Comparison of ENCODE assay signal across 25 cellular contexts in the genomic region with DNA sequence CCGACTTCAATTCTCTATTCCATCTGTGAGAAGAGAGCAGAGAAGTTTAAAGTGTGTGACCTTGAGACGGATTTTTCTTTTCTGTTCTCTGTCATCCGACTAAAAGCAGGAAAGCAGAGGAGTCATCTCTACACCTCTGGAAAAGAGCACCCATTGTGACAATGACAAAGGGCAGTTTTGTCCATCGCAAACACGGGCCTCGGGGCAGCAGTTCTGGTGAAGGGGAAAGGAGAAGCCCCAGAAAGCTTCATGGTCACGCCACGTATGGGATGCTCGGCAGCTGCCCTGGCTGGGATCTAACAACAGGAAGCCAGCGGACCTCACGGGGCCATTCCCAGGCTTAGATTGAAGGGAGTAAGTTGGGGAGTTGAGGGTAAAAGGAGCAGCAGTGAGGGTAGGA.
"Had no signal": no experiment of that assay in that cellular context is flagged by ENCODE, and none has a peak within 500 bp of the region (broad histone marks: within the 10 kb centered on the region; RNA-seq: fewer than 3 reads in every experiment).

No MANE protein-coding gene starts in this region.

- H3K9me3 Mint-ChIP-seq: natural killer cell; nephron progenitor cell; neural progenitor cell; stimulated activated memory B cell treated with anti-CD40 and anti-IgM and Interleukin-4, amounts not matched to agents 10 μg/mL and 1 μg/mL and 100 μg/mL, for 72 hours had no signal

- H3K27me3 Mint-ChIP-seq: naive B cell; stimulated activated naive CD8-positive, alpha-beta T cell treated with anti-CD3 and anti-CD28 coated beads, Interleukin-15, amount 100 ng/mL, for 72 hours had no signal

- H3K4me3 Mint-ChIP-seq: natural killer cell; nephron progenitor cell; neural progenitor cell; stimulated activated memory B cell treated with anti-CD40 and anti-IgM and Interleukin-4, amounts not matched to agents 10 μg/mL and 1 μg/mL and 100 μg/mL, for 72 hours; stimulated activated naive CD8-positive, alpha-beta T cell treated with anti-CD3 and anti-CD28 coated beads, Interleukin-15, amount 100 ng/mL, for 72 hours had no signal

- H3K4me2 ChIP-seq: neural progenitor cell, smooth muscle cell had no signal

- H3K9ac ChIP-seq: neural progenitor cell had no signal

- H2AFZ ChIP-seq: neural progenitor cell had no signal

- H3K4me1 Mint-ChIP-seq: nephron progenitor cell, neural progenitor cell had no signal

- H3K27me3 ChIP-seq: left lung, neural progenitor cell, ovary, right atrium auricular region, right lobe of liver, upper lobe of left lung, vagina had no signal

- H3K36me3 ChIP-seq: left lung, lower lobe of right lung, neural progenitor cell, ovary, right atrium auricular region, right lobe of liver, transverse colon, upper lobe of left lung, vagina had no signal

- H3K9me3 ChIP-seq: left lung, lower lobe of right lung, ovary, right atrium auricular region, right lobe of liver, transverse colon, upper lobe of left lung, vagina had no signal

- H3K4me3 ChIP-seq: left lung, lower lobe of right lung, neural progenitor cell, ovary, right atrium auricular region, right lobe of liver, smooth muscle cell, transverse colon, upper lobe of left lung, vagina had no signal

- H3K4me1 ChIP-seq: left lung, lower lobe of right lung, neural progenitor cell, right atrium auricular region, right lobe of liver, transverse colon, upper lobe of left lung, vagina had no signal

- H3K27ac Mint-ChIP-seq: natural killer cell; nephron progenitor cell; neural progenitor cell; progenitor cell of endocrine pancreas; stimulated activated memory B cell treated with anti-CD40 and anti-IgM and Interleukin-4, amounts not matched to agents 10 μg/mL and 1 μg/mL and 100 μg/mL, for 72 hours; stimulated activated naive CD8-positive, alpha-beta T cell treated with anti-CD3 and anti-CD28 coated beads, Interleukin-15, amount 100 ng/mL, for 72 hours had no signal

- H3K36me3 Mint-ChIP-seq: naive B cell; natural killer cell; neural progenitor cell; stimulated activated memory B cell treated with anti-CD40 and anti-IgM and Interleukin-4, amounts not matched to agents 10 μg/mL and 1 μg/mL and 100 μg/mL, for 72 hours had no signal

- ATAC-seq: left colon; left lung; lower lobe of right lung; natural killer cell; right lobe of liver; stimulated activated memory B cell treated with anti-CD40 and anti-IgM and Interleukin-4, amounts not matched to agents 10 μg/mL and 1 μg/mL and 100 μg/mL, for 72 hours; stimulated activated naive CD8-positive, alpha-beta T cell treated with anti-CD3 and anti-CD28 coated beads, Interleukin-15, amount 100 ng/mL, for 72 hours had no signal

- H3K27ac ChIP-seq: left lung, lower lobe of right lung, neural progenitor cell, ovary, right atrium auricular region, right lobe of liver, transverse colon, upper lobe of left lung, vagina had no signal

- DNase-seq: left colon; left lung; lower lobe of right lung; mammary epithelial cell; mesenchymal stem cell; naive B cell; natural killer cell; nephron progenitor cell; ovary; right lobe of liver; stimulated activated CD4-positive, alpha-beta T cell treated with anti-CD3 and anti-CD28 coated beads, Interleukin-1b, Interleukin-23, amount 100 ng/mL, for 48 hours; stimulated activated CD4-positive, alpha-beta T cell treated with anti-CD3 and anti-CD28 coated beads, Interleukin-2, amount 100 ng/mL, for 48 hours; stimulated activated CD4-positive, alpha-beta T cell treated with anti-CD3 and anti-CD28 coated beads, Interleukin-4, amount 100 ng/mL, for 4 hours; stimulated activated CD8-positive, alpha-beta memory T cell treated with anti-CD3 and anti-CD28 coated beads, Interleukin-4, amount 100 ng/mL, for 48 hours; stimulated activated naive CD4-positive, alpha-beta T cell treated with Interleukin-2 at 50 U/mL for 16 hours; stimulated activated naive CD8-positive, alpha-beta T cell treated with anti-CD3 and anti-CD28 coated beads, Interleukin-15, amount 100 ng/mL, for 72 hours; substantia nigra; transverse colon; upper lobe of left lung had no signal
